ENCODE assay signal across 13 cellular contexts in genomic region chr21:32364801-32365200, GRCh38. TPM values are rescaled to one million over a fixed set of nuclear protein-coding genes. Genes with fewer than 3 reads are reported as not detected.
DNase-seq lines count a peak whose midpoint lies in the region; ATAC-seq and TF ChIP-seq lines count a peak whose summit lies in the region.
"Had no signal": no experiment of that assay in that cellular context is flagged by ENCODE, and none has a peak within 500 bp of the region (broad histone marks: within the 10 kb centered on the region; RNA-seq: fewer than 3 reads in every experiment).

No MANE protein-coding gene starts in this region.

- no peaks in the 10 kb centered on the region for H3K27me3 ChIP-seq in BE2C

- no peaks in the 10 kb centered on the region for H3K9me3 Mint-ChIP-seq in activated CD4-positive, alpha-beta T cell treated with anti-CD3 and anti-CD28 coated beads, Interleukin-2, amount 10 ng/mL, durations not matched to agents 7 days and 5 days
- no peaks in the 10 kb centered on the region for H3K9me3 Mint-ChIP-seq in activated CD4-positive, alpha-beta T cell treated with anti-CD3 and anti-CD28 coated beads for 36 hours (ENCODE audit: low read depth)
- H3K9me3 Mint-ChIP-seq in activated T-helper 1 cell treated with anti-CD3 and anti-CD28 coated beads, Interleukin-12 subunit alpha, Interleukin-12 subunit beta, Interleukin-2, Interleukin-4 antibody, amounts not matched to agents 30 ng/mL and 10 ng/mL and 1 ng/mL, durations not matched to agents 14 hours and 24 hours and 36 hours = no peaks in the 10 kb centered on the region
- H3K9me3 Mint-ChIP-seq in glutamatergic neuron (ENCODE audit: unreplicated experiment) = no peaks in the 10 kb centered on the region
- H3K9me3 Mint-ChIP-seq in stimulated activated effector memory CD8-positive, alpha-beta T cell treated with anti-CD3 and anti-CD28 coated beads, Interleukin-12 subunit alpha, Interleukin-12 subunit beta, amount 100 ng/mL, for 72 hours = no peaks in the 10 kb centered on the region
- H3K9me3 Mint-ChIP-seq: activated CD4-positive, alpha-beta memory T cell treated with anti-CD3 and anti-CD28 coated beads, Interleukin-2, amount 10 ng/mL, durations not matched to agents 7 days and 5 days; dendritic cell treated with granulocyte-macrophage colony-stimulating factor and Interleukin-4, amounts not matched to agents 40 ng/mL and 50 ng/mL, for 4 days had no signal

- no peak for DNase-seq in activated CD4-positive, alpha-beta T cell treated with anti-CD3 and anti-CD28 coated beads, Interleukin-2, amount 10 ng/mL, durations not matched to agents 7 days and 5 days
- DNase-seq in activated CD4-positive, alpha-beta T cell treated with anti-CD3 and anti-CD28 coated beads for 36 hours = no peak
- DNase-seq in activated T-helper 1 cell treated with anti-CD3 and anti-CD28 coated beads, Interleukin-12 subunit alpha, Interleukin-12 subunit beta, Interleukin-2, Interleukin-4 antibody, amounts not matched to agents 30 ng/mL and 10 ng/mL and 1 ng/mL, durations not matched to agents 14 hours and 24 hours and 36 hours (ENCODE audit: low spot score) = no peak
- DNase-seq in glutamatergic neuron (no peak), BE2C (no peak)
- no peak for DNase-seq in stimulated activated effector memory CD8-positive, alpha-beta T cell treated with anti-CD3 and anti-CD28 coated beads, Interleukin-12 subunit alpha, Interleukin-12 subunit beta, amount 100 ng/mL, for 72 hours (ENCODE audit: low spot score in 2 of 2)
- DNase-seq in activated CD4-positive, CD25-positive, alpha-beta regulatory T cell treated with anti-CD3 and anti-CD28 coated beads, Interleukin-2, amount 50 U/mL, for 72 hours = no peak
- DNase-seq in stimulated activated CD4-positive, alpha-beta T cell treated with anti-CD3 and anti-CD28 coated beads, Interleukin-1b, Interleukin-23, amount 100 ng/mL, for 48 hours = no peak
- DNase-seq: activated CD4-positive, alpha-beta memory T cell treated with anti-CD3 and anti-CD28 coated beads, Interleukin-2, amount 10 ng/mL, durations not matched to agents 7 days and 5 days; NCI-H2081 treated with DMSO at 0.1 percent for 48 hours; T1000 had no signal

- H3K4me1 Mint-ChIP-seq in activated CD4-positive, alpha-beta T cell treated with anti-CD3 and anti-CD28 coated beads, Interleukin-2, amount 10 ng/mL, durations not matched to agents 7 days and 5 days = peaks cover 13% of the 10 kb centered on the region
- peaks cover 2% of the 10 kb centered on the region for H3K4me1 Mint-ChIP-seq in activated CD4-positive, alpha-beta T cell treated with anti-CD3 and anti-CD28 coated beads for 36 hours
- H3K4me1 Mint-ChIP-seq in activated T-helper 1 cell treated with anti-CD3 and anti-CD28 coated beads, Interleukin-12 subunit alpha, Interleukin-12 subunit beta, Interleukin-2, Interleukin-4 antibody, amounts not matched to agents 30 ng/mL and 10 ng/mL and 1 ng/mL, durations not matched to agents 14 hours and 24 hours and 36 hours (ENCODE audit: low read depth) = no peaks in the 10 kb centered on the region
- H3K4me1 Mint-ChIP-seq in glutamatergic neuron (ENCODE audit: low read depth, unreplicated experiment) = peaks cover 7% of the 10 kb centered on the region
- H3K4me1 Mint-ChIP-seq in stimulated activated effector memory CD8-positive, alpha-beta T cell treated with anti-CD3 and anti-CD28 coated beads, Interleukin-12 subunit alpha, Interleukin-12 subunit beta, amount 100 ng/mL, for 72 hours = no peaks in the 10 kb centered on the region
- H3K4me1 Mint-ChIP-seq: activated CD4-positive, alpha-beta memory T cell treated with anti-CD3 and anti-CD28 coated beads, Interleukin-2, amount 10 ng/mL, durations not matched to agents 7 days and 5 days had no signal

- H3K27me3 Mint-ChIP-seq in activated CD4-positive, alpha-beta T cell treated with anti-CD3 and anti-CD28 coated beads, Interleukin-2, amount 10 ng/mL, durations not matched to agents 7 days and 5 days = no peaks in the 10 kb centered on the region
- no peaks in the 10 kb centered on the region for H3K27me3 Mint-ChIP-seq in activated CD4-positive, alpha-beta T cell treated with anti-CD3 and anti-CD28 coated beads for 36 hours
- no peaks in the 10 kb centered on the region for H3K27me3 Mint-ChIP-seq in activated T-helper 1 cell treated with anti-CD3 and anti-CD28 coated beads, Interleukin-12 subunit alpha, Interleukin-12 subunit beta, Interleukin-2, Interleukin-4 antibody, amounts not matched to agents 30 ng/mL and 10 ng/mL and 1 ng/mL, durations not matched to agents 14 hours and 24 hours and 36 hours (ENCODE audit: insufficient read depth)
- H3K27me3 Mint-ChIP-seq in glutamatergic neuron (ENCODE audit: unreplicated experiment) = no peaks in the 10 kb centered on the region
- H3K27me3 Mint-ChIP-seq: activated CD4-positive, alpha-beta memory T cell treated with anti-CD3 and anti-CD28 coated beads, Interleukin-2, amount 10 ng/mL, durations not matched to agents 7 days and 5 days; activated naive CD8-positive, alpha-beta T cell; dendritic cell treated with granulocyte-macrophage colony-stimulating factor and Interleukin-4, amounts not matched to agents 40 ng/mL and 50 ng/mL, for 4 days had no signal

- ATAC-seq in activated CD4-positive, alpha-beta T cell treated with anti-CD3 and anti-CD28 coated beads for 36 hours = no peak
- no peak for ATAC-seq in stimulated activated effector memory CD8-positive, alpha-beta T cell treated with anti-CD3 and anti-CD28 coated beads, Interleukin-12 subunit alpha, Interleukin-12 subunit beta, amount 100 ng/mL, for 72 hours

- no peak overlapping the region for H3K4me3 Mint-ChIP-seq in activated CD4-positive, alpha-beta T cell treated with anti-CD3 and anti-CD28 coated beads, Interleukin-2, amount 10 ng/mL, durations not matched to agents 7 days and 5 days
- H3K4me3 Mint-ChIP-seq in activated CD4-positive, alpha-beta T cell treated with anti-CD3 and anti-CD28 coated beads for 36 hours = no peak overlapping the region
- no peak overlapping the region for H3K4me3 Mint-ChIP-seq in activated T-helper 1 cell treated with anti-CD3 and anti-CD28 coated beads, Interleukin-12 subunit alpha, Interleukin-12 subunit beta, Interleukin-2, Interleukin-4 antibody, amounts not matched to agents 30 ng/mL and 10 ng/mL and 1 ng/mL, durations not matched to agents 14 hours and 24 hours and 36 hours
- no peak overlapping the region for H3K4me3 Mint-ChIP-seq in glutamatergic neuron (ENCODE audit: unreplicated experiment)
- H3K4me3 Mint-ChIP-seq in stimulated activated effector memory CD8-positive, alpha-beta T cell treated with anti-CD3 and anti-CD28 coated beads, Interleukin-12 subunit alpha, Interleukin-12 subunit beta, amount 100 ng/mL, for 72 hours = no peak overlapping the region
- H3K4me3 Mint-ChIP-seq: activated CD4-positive, alpha-beta memory T cell treated with anti-CD3 and anti-CD28 coated beads, Interleukin-2, amount 10 ng/mL, durations not matched to agents 7 days and 5 days; activated naive CD8-positive, alpha-beta T cell; dendritic cell treated with granulocyte-macrophage colony-stimulating factor and Interleukin-4, amounts not matched to agents 40 ng/mL and 50 ng/mL, for 4 days had no signal

- peaks cover 46% of the 10 kb centered on the region for H3K36me3 Mint-ChIP-seq in activated CD4-positive, alpha-beta T cell treated with anti-CD3 and anti-CD28 coated beads, Interleukin-2, amount 10 ng/mL, durations not matched to agents 7 days and 5 days (ENCODE audit: low read depth)
- H3K36me3 Mint-ChIP-seq in activated CD4-positive, alpha-beta T cell treated with anti-CD3 and anti-CD28 coated beads for 36 hours (ENCODE audit: low read depth) = peaks cover 74% of the 10 kb centered on the region
- peaks cover 71% of the 10 kb centered on the region for H3K36me3 Mint-ChIP-seq in activated T-helper 1 cell treated with anti-CD3 and anti-CD28 coated beads, Interleukin-12 subunit alpha, Interleukin-12 subunit beta, Interleukin-2, Interleukin-4 antibody, amounts not matched to agents 30 ng/mL and 10 ng/mL and 1 ng/mL, durations not matched to agents 14 hours and 24 hours and 36 hours (ENCODE audit: low read depth)
- peaks cover 8% of the 10 kb centered on the region for H3K36me3 Mint-ChIP-seq in glutamatergic neuron (ENCODE audit: unreplicated experiment)
- H3K36me3 Mint-ChIP-seq in stimulated activated effector memory CD8-positive, alpha-beta T cell treated with anti-CD3 and anti-CD28 coated beads, Interleukin-12 subunit alpha, Interleukin-12 subunit beta, amount 100 ng/mL, for 72 hours = peaks cover 100% of the 10 kb centered on the region

- no peak for TF ChIP-seq CTCF in glutamatergic neuron (IDR thresholded peaks at IDR 0.05; ENCODE audit: partially characterized antibody, unreplicated experiment)
- no peak for TF ChIP-seq CTCF in BE2C (IDR thresholded peaks at IDR 0.05; ENCODE audit: low read depth, low read length)

- intact Hi-C loops in activated CD4-positive, alpha-beta T cell treated with anti-CD3 and anti-CD28 coated beads for 36 hours (cut with DNase I, micrococcal nuclease) = no loop called here
- intact Hi-C loops in activated T-helper 1 cell treated with anti-CD3 and anti-CD28 coated beads, Interleukin-12 subunit alpha, Interleukin-12 subunit beta, Interleukin-2, Interleukin-4 antibody, amounts not matched to agents 30 ng/mL and 10 ng/mL and 1 ng/mL, durations not matched to agents 14 hours and 24 hours and 36 hours (cut with micrococcal nuclease) = no loop called here

- H3K36me3 ChIP-seq in BE2C = peaks cover 76% of the 10 kb centered on the region

- no peaks in the 10 kb centered on the region for H3K4me1 ChIP-seq in BE2C

- CTCF ChIA-PET in activated CD4-positive, alpha-beta T cell treated with anti-CD3 and anti-CD28 coated beads, Interleukin-2, amount 10 ng/mL, durations not matched to agents 7 days and 5 days (lab: Charles Lee) = interaction anchor here (0.9 to 1.1 kb wide), 2 partner anchors 9 to 12 kb away, joined by 3 read pairs; no protein-coding TSS in a partner anchor
- CTCF ChIA-PET in activated CD4-positive, alpha-beta T cell treated with anti-CD3 and anti-CD28 coated beads for 36 hours (lab: Charles Lee) = interaction anchor here (0.6 to 0.7 kb wide), 2 partner anchors 27 to 79 kb away, joined by 3 read pairs; no protein-coding TSS in a partner anchor

- POLR2A ChIA-PET in activated CD4-positive, alpha-beta T cell treated with anti-CD3 and anti-CD28 coated beads, Interleukin-2, amount 10 ng/mL, durations not matched to agents 7 days and 5 days (lab: Charles Lee) = no interaction called here
- POLR2A ChIA-PET in activated CD4-positive, alpha-beta T cell treated with anti-CD3 and anti-CD28 coated beads for 36 hours (lab: Charles Lee) = no interaction called here

- H3K4me3 ChIP-seq in BE2C (ENCODE audit: low read depth, low read length) = no peak overlapping the region

- H3K9me3 ChIP-seq in BE2C = no peaks in the 10 kb centered on the region

- H3K27ac Mint-ChIP-seq in activated CD4-positive, alpha-beta T cell treated with anti-CD3 and anti-CD28 coated beads, Interleukin-2, amount 10 ng/mL, durations not matched to agents 7 days and 5 days = peak overlapping the region; percentile 66
- no peak overlapping the region for H3K27ac Mint-ChIP-seq in activated CD4-positive, alpha-beta T cell treated with anti-CD3 and anti-CD28 coated beads for 36 hours
- H3K27ac Mint-ChIP-seq in activated T-helper 1 cell treated with anti-CD3 and anti-CD28 coated beads, Interleukin-12 subunit alpha, Interleukin-12 subunit beta, Interleukin-2, Interleukin-4 antibody, amounts not matched to agents 30 ng/mL and 10 ng/mL and 1 ng/mL, durations not matched to agents 14 hours and 24 hours and 36 hours = peak overlapping the region; percentile 40
- H3K27ac Mint-ChIP-seq in glutamatergic neuron (ENCODE audit: unreplicated experiment) = peak overlapping the region; percentile 62
- H3K27ac Mint-ChIP-seq in stimulated activated effector memory CD8-positive, alpha-beta T cell treated with anti-CD3 and anti-CD28 coated beads, Interleukin-12 subunit alpha, Interleukin-12 subunit beta, amount 100 ng/mL, for 72 hours = peak overlapping the region; percentile 71
- H3K27ac Mint-ChIP-seq: activated CD4-positive, alpha-beta memory T cell treated with anti-CD3 and anti-CD28 coated beads, Interleukin-2, amount 10 ng/mL, durations not matched to agents 7 days and 5 days; activated naive CD8-positive, alpha-beta T cell; dendritic cell treated with granulocyte-macrophage colony-stimulating factor and Interleukin-4, amounts not matched to agents 40 ng/mL and 50 ng/mL, for 4 days had no signal

RNA-seq across cellular contexts. Expression of gene URB1, which starts 28.0 kb away (rescaled TPM):
- 10 to 100 TPM; 16.3 to 16.9 TPM for total RNA-seq in activated CD4-positive, alpha-beta T cell treated with anti-CD3 and anti-CD28 coated beads, Interleukin-2, amount 10 ng/mL, durations not matched to agents 7 days and 5 days
- 10 to 100 TPM; 24.6 to 28.5 TPM for total RNA-seq in activated CD4-positive, alpha-beta T cell treated with anti-CD3 and anti-CD28 coated beads for 36 hours
- 42.1 and 42.8 TPM in 2 replicates for total RNA-seq in activated T-helper 1 cell treated with anti-CD3 and anti-CD28 coated beads, Interleukin-12 subunit alpha, Interleukin-12 subunit beta, Interleukin-2, Interleukin-4 antibody, amounts not matched to agents 30 ng/mL and 10 ng/mL and 1 ng/mL, durations not matched to agents 14 hours and 24 hours and 36 hours
- 15.5 TPM for total RNA-seq in glutamatergic neuron (ENCODE audit: unreplicated experiment)
- 23.1 TPM for polyA plus RNA-seq in BE2C (2012; ENCODE audit: insufficient read depth, insufficient read length, low read depth)

RNA-seq across cellular contexts. Expression of gene EVA1C, which starts 47.7 kb away (rescaled TPM):
- 1 to 10 TPM; 4.8 to 5.4 TPM for total RNA-seq in activated CD4-positive, alpha-beta T cell treated with anti-CD3 and anti-CD28 coated beads, Interleukin-2, amount 10 ng/mL, durations not matched to agents 7 days and 5 days
- total RNA-seq in activated CD4-positive, alpha-beta T cell treated with anti-CD3 and anti-CD28 coated beads for 36 hours = 10 to 100 TPM in 1 of 2 experiments, 1 to 10 TPM in 1; 9.3 to 10.4 TPM
- total RNA-seq in activated T-helper 1 cell treated with anti-CD3 and anti-CD28 coated beads, Interleukin-12 subunit alpha, Interleukin-12 subunit beta, Interleukin-2, Interleukin-4 antibody, amounts not matched to agents 30 ng/mL and 10 ng/mL and 1 ng/mL, durations not matched to agents 14 hours and 24 hours and 36 hours = 6.2 and 7.6 TPM in 2 replicates
- 2.5 TPM for total RNA-seq in glutamatergic neuron (ENCODE audit: unreplicated experiment)
- polyA plus RNA-seq in BE2C (2012; ENCODE audit: insufficient read depth, insufficient read length, low read depth) = not detected
